18 cellular contexts compared by ENCODE assay signal in genomic region chr10:34999532-34999931, GRCh38.
A peak's percentile ranks its signal among the peaks of the same experiment; 100 is the strongest.
DNase-seq lines count a peak whose midpoint lies in the region; ATAC-seq, FAIRE-seq and TF ChIP-seq lines count a peak whose summit lies in the region.
"Had no signal": no experiment of that assay in that cellular context is flagged by ENCODE, and none has a peak within 500 bp of the region (broad histone marks: within the 10 kb centered on the region; RNA-seq: fewer than 3 reads in every experiment).

No MANE protein-coding gene starts in this region.

- no peak overlapping the region for H2AK5ac ChIP-seq in trophoblast cell (ENCODE audit: low read length)

- H3K4me3 ChIP-seq in HepG2 (replicated peaks in 1 of 3; ENCODE audit: insufficient read depth in 1 of 3, low read depth in 2 of 3, low read length in 3 of 3) (no peak overlapping the region), trophoblast cell (ENCODE audit: low read depth, low read length) (no peak overlapping the region), foreskin fibroblast (ENCODE audit: low read depth in 1 of 2, low read length in 2 of 2) (no peak overlapping the region)
- H3K4me3 ChIP-seq: A549, BLaER1, GM12878 had no signal

- CTCF ChIA-PET in HepG2 (lab: Yijun Ruan, JAX; ENCODE audit: low intra/inter-chr PET ratio, low total read pairs): no interaction called here
- CTCF ChIA-PET in GM10248 (lab: Yijun Ruan, JAX): no interaction called here

- peak overlapping the region; percentile 26 for H3K14ac ChIP-seq in trophoblast cell (ENCODE audit: low read length)

- H3K4me2 ChIP-seq in HepG2 (ENCODE audit: low read depth, low read length) (peak overlapping the region; percentile 36), trophoblast cell (ENCODE audit: low read length) (no peak overlapping the region)
- H3K4me2 ChIP-seq: A549, BLaER1 had no signal

- H3K36me3 ChIP-seq in HepG2 (replicated peaks in 1 of 2; ENCODE audit: control insufficient read depth in 1 of 2, insufficient read depth in 2 of 2, low read length in 2 of 2): no peaks in the 10 kb centered on the region
- H3K36me3 ChIP-seq in trophoblast cell (ENCODE audit: control insufficient read depth in 1 of 2, insufficient read depth in 2 of 2, low read length in 2 of 2): no peaks in the 10 kb centered on the region
- H3K36me3 ChIP-seq: BLaER1 had no signal

- peak; percentile 8 for FAIRE-seq in HepG2 (lab: Jason Lieb, UNC)
- FAIRE-seq: A549, GM12878, H1 had no signal

- H3K79me2 ChIP-seq in HepG2 (ENCODE audit: insufficient read depth, low read length): no peaks in the 10 kb centered on the region
- no peaks in the 10 kb centered on the region for H3K79me2 ChIP-seq in trophoblast cell (ENCODE audit: control insufficient read depth, insufficient read depth, low read length, poor library complexity)

- H4K20me1 ChIP-seq in HepG2 (ENCODE audit: insufficient read depth, low read length): no peaks in the 10 kb centered on the region
- H4K20me1 ChIP-seq: BLaER1 had no signal

- H3K4me1 ChIP-seq in HepG2 (ENCODE audit: insufficient read depth, low read length) (peaks cover 25% of the 10 kb centered on the region), trophoblast cell (ENCODE audit: control insufficient read depth in 1 of 2, insufficient read depth in 2 of 2, low read length in 2 of 2) (peaks cover 8 to 18% of the 10 kb centered on the region in 2 experiments)

- TF ChIP-seq CTCF in HepG2 (CRISPR knock-in tag; IDR thresholded peaks at IDR 0.05) (no peak), foreskin fibroblast (IDR thresholded peaks at IDR 0.05; ENCODE audit: low read depth, low read length) (no peak), GM10248 (IDR thresholded peaks at IDR 0.05; ENCODE audit: control extremely low read depth, extremely low read depth, low read depth, missing control alignments) (no peak)

- TF ChIP-seq EP300 in HepG2 (IDR thresholded peaks at IDR 0.05; ENCODE audit: low read depth in 2 of 2, low read length in 2 of 2) (no peak), HepG2 (CRISPR knock-in tag; IDR thresholded peaks at IDR 0.05; ENCODE audit: borderline replicate concordance) (no peak)

- H3K27ac ChIP-seq in HepG2 (ENCODE audit: extremely low read length, insufficient read depth, low read length) (no peak overlapping the region), trophoblast cell (ENCODE audit: low read depth, low read length) (peak overlapping the region; percentile 12)
- H3K27ac ChIP-seq: 22Rv1, A549, BLaER1 had no signal

- H2BK5ac ChIP-seq in trophoblast cell (ENCODE audit: low read depth, low read length, poor library complexity): peak overlapping the region; percentile 22

- H2BK12ac ChIP-seq in trophoblast cell (ENCODE audit: low read length): peak overlapping the region; percentile 56

- H3K23ac ChIP-seq in trophoblast cell (ENCODE audit: low read length): no peak overlapping the region

- BruUV-seq in HepG2 (replicated peaks; lab: Mats Ljungman, UMichigan): no TSS peak

- no peaks in the 10 kb centered on the region for H3K27me3 ChIP-seq in HepG2 (ENCODE audit: control insufficient read depth in 1 of 2, insufficient read depth in 2 of 2, low read length in 2 of 2)
- no peaks in the 10 kb centered on the region for H3K27me3 ChIP-seq in trophoblast cell (ENCODE audit: insufficient read depth, low read length)
- H3K27me3 ChIP-seq: BLaER1 had no signal

- H4K12ac ChIP-seq in trophoblast cell (ENCODE audit: low read depth, low read length): no peak overlapping the region

- peaks cover 3% of the 10 kb centered on the region for H3K79me1 ChIP-seq in trophoblast cell (ENCODE audit: low read length)

- in situ Hi-C loops in HepG2 (cut with HindIII; ENCODE audit: extremely low pct_ligation_motif_present, low pct_unique_long_range_greater_than_20kb): no loop called here

- H3K9ac ChIP-seq in HepG2 (ENCODE audit: insufficient read depth, low read depth, low read length): no peak overlapping the region
- no peak overlapping the region for H3K9ac ChIP-seq in trophoblast cell (ENCODE audit: low read length)
- H3K9ac ChIP-seq: BLaER1 had no signal

- no peak for TF ChIP-seq POLR2A in HepG2 (IDR thresholded peaks at IDR 0.05; ENCODE audit: insufficient read depth in 1 of 2, low read depth in 2 of 2, low read length in 2 of 2)

- no peak overlapping the region for H4K91ac ChIP-seq in trophoblast cell (ENCODE audit: low read depth, low read length)

- intact Hi-C loops in HepG2 (cut with micrococcal nuclease; ENCODE audit: unreplicated experiment): loop anchor here (5.0 to 10.0 kb wide), 2 partner anchors 223 to 1885 kb away; no protein-coding TSS in a partner anchor

- H4K8ac ChIP-seq in trophoblast cell (ENCODE audit: low read depth, low read length): no peak overlapping the region

- no peak overlapping the region for H3K4ac ChIP-seq in trophoblast cell (ENCODE audit: low read depth, low read length)

- no peak overlapping the region for H3K18ac ChIP-seq in trophoblast cell (ENCODE audit: low read length)

- POLR2A ChIA-PET in HepG2 (lab: Yijun Ruan, JAX) (no interaction called here), GM10248 (lab: Yijun Ruan, JAX) (no interaction called here)

- 0% methylated on average over 2 of the region's 5 CpGs for WGBS in HepG2 (ENCODE audit: low lambda C conversion rate)
- no CpG with 5 or more reads among the region's 5 CpGs for WGBS in trophoblast cell (ENCODE audit: extremely low coverage, insufficient coverage, insufficient read length)

- ATAC-seq in HepG2 (peak; percentile 56), GM19467 (IDR thresholded peaks at IDR 0.05; ENCODE audit: unreplicated experiment) (no peak)
- ATAC-seq: A549; CD8-positive, alpha-beta T cell; GM12878 had no signal

- no peak overlapping the region for H2BK120ac ChIP-seq in trophoblast cell (ENCODE audit: insufficient read depth, low read length, poor library complexity)

- H3K9me3 ChIP-seq in HepG2 (ENCODE audit: low read length) (no peaks in the 10 kb centered on the region), trophoblast cell (ENCODE audit: insufficient read depth, low read depth, low read length) (no peaks in the 10 kb centered on the region)
- H3K9me3 ChIP-seq: A549, BLaER1 had no signal

- H2AFZ ChIP-seq in HepG2 (ENCODE audit: low read length): no peak overlapping the region
- no peak overlapping the region for H2AFZ ChIP-seq in trophoblast cell (ENCODE audit: insufficient read depth, low read length, poor library complexity)

- DNase-seq in activated CD8-positive, alpha-beta memory T cell treated with anti-CD3 and anti-CD28 coated beads for 24 hours: peak; percentile 26
- no peak for DNase-seq in activated CD8-positive, alpha-beta memory T cell treated with anti-CD3 and anti-CD28 coated beads, Interleukin-2, amount 50 U/mL, for 4 hours
- DNase-seq in HepG2 (ENCODE audit: low spot score): peak; percentile 29
- DNase-seq in trophoblast cell: no peak
- DNase-seq in foreskin fibroblast: no peak
- no peak for DNase-seq in GM10248 (ENCODE audit: extremely low spot score)
- DNase-seq: AML-193; Calu3; CD8-positive, alpha-beta T cell; DMS79 treated with DMSO at 0.1 percent for 48 hours; GF-D8; H9 had no signal

- TF ChIP-seq RAD21 in HepG2 (CRISPR knock-in tag; IDR thresholded peaks at IDR 0.05): no peak

TF ChIP-seq in HepG2, 621 proteins besides CTCF, POLR2A, EP300 and RAD21:
- TF ChIP-seq YEATS2 (CRISPR knock-in tag; IDR thresholded peaks at IDR 0.05; ENCODE audit: borderline replicate concordance) (no peak), RARA (CRISPR knock-in tag; IDR thresholded peaks at IDR 0.05) (peak; percentile 70), ELF1 (CRISPR knock-in tag; IDR thresholded peaks at IDR 0.05) (0 out of 2 replicates have a peak, but pooled peaks have one; percentile 22), ELF3 (CRISPR knock-in tag; IDR thresholded peaks at IDR 0.05) (peak; percentile 72; the same call in 1 of the 2 replicates), NR2F1 (CRISPR knock-in tag; IDR thresholded peaks at IDR 0.05) (peak in 1 of 2 experiments; percentile 72; a peak in 2 of 4 replicates), HNF4A (CRISPR knock-in tag; IDR thresholded peaks at IDR 0.05) (0 out of 2 replicates have a peak, but pooled peaks have one; percentile 43), TEAD3 (CRISPR knock-in tag; optimal IDR thresholded peaks at IDR 0.05; ENCODE audit: borderline replicate concordance) (peak; percentile 62), SALL1 (CRISPR knock-in tag; IDR thresholded peaks at IDR 0.05) (peak; percentile 17; the same call in 1 of the 2 replicates), NR2F6 (IDR thresholded peaks at IDR 0.05) (peak; percentile 69), NR2F6 (CRISPR knock-in tag; IDR thresholded peaks at IDR 0.05) (0 out of 2 replicates have a peak, but pooled peaks have one; percentile 55), NR2F2 (IDR thresholded peaks at IDR 0.05; ENCODE audit: borderline replicate concordance, low read depth) (peak; percentile 40; the same call in 1 of the 2 replicates), RBAK (CRISPR knock-in tag; IDR thresholded peaks at IDR 0.05) (no peak)

Comparison
In these comparisons a context has a peak if more than half of its experiments do, and no peak if none do; other contexts are left out.
1. DNase-seq: peak in activated CD8-positive, alpha-beta memory T cell treated with anti-CD3 and anti-CD28 coated beads for 24 hours (single experiment) and HepG2 (single experiment); none in activated CD8-positive, alpha-beta memory T cell treated with anti-CD3 and anti-CD28 coated beads, Interleukin-2, amount 50 U/mL, for 4 hours (single experiment), trophoblast cell (0 of 2), foreskin fibroblast (0 of 2) and GM10248 (single experiment).